In genomic region chr4:109444182-109444844, GRCh38 we compare ENCODE assay signal across 12 cellular contexts. TPM values are rescaled to one million over a fixed set of nuclear protein-coding genes. Genes with fewer than 3 reads are reported as not detected.
DNase-seq lines count a peak whose midpoint lies in the region; ATAC-seq and TF ChIP-seq lines count a peak whose summit lies in the region.
"Had no signal": no experiment of that assay in that cellular context is flagged by ENCODE, and none has a peak within 500 bp of the region (broad histone marks: within the 10 kb centered on the region; RNA-seq: fewer than 3 reads in every experiment).

No MANE protein-coding gene starts in this region.

- in situ Hi-C loops in KBM-7 (cut with MboI; ENCODE audit: low pct_unique_long_range_greater_than_20kb, low sequenced_read_pairs): loop anchor here (25.0 kb wide), 1 partner anchor 243 kb away; no protein-coding TSS in a partner anchor

- no peak for TF ChIP-seq CTCF in HFFc6 (IDR thresholded peaks at IDR 0.05)
- no peak for TF ChIP-seq CTCF in neutrophil (IDR thresholded peaks at IDR 0.05)

- H3K4me3 ChIP-seq in neutrophil (ENCODE audit: low read depth in 1 of 2, low read length in 1 of 2): no peak overlapping the region
- H3K4me3 ChIP-seq: thoracic aorta had no signal

- no peaks in the 10 kb centered on the region for H3K36me3 ChIP-seq in neutrophil
- H3K36me3 ChIP-seq: thoracic aorta had no signal

- CTCF ChIA-PET in activated CD4-positive, alpha-beta T cell treated with anti-CD3 and anti-CD28 coated beads, Interleukin-2, amount 10 ng/mL, durations not matched to agents 7 days and 5 days (lab: Charles Lee): interaction anchor here (0.6 to 1.6 kb wide), 2 partner anchors 11 to 378 kb away, joined by 5 to 7 read pairs; partner anchors contain the start of gene SEC24B

- no peak overlapping the region for H3K4me3 Mint-ChIP-seq in HFFc6
- peak overlapping the region in 1 of 5 donors; percentile 12 for H3K4me3 Mint-ChIP-seq in immature natural killer cell
- no peak overlapping the region for H3K4me3 Mint-ChIP-seq in activated CD4-positive, alpha-beta T cell treated with anti-CD3 and anti-CD28 coated beads, Interleukin-2, amount 10 ng/mL, durations not matched to agents 7 days and 5 days

- H3K36me3 Mint-ChIP-seq in HFFc6 (ENCODE audit: low read depth) (peaks cover 23% of the 10 kb centered on the region), immature natural killer cell (peaks cover 5 to 11% (median 9%) of the 10 kb centered on the region in 3 donors)
- peaks cover 31% of the 10 kb centered on the region for H3K36me3 Mint-ChIP-seq in activated CD4-positive, alpha-beta T cell treated with anti-CD3 and anti-CD28 coated beads, Interleukin-2, amount 10 ng/mL, durations not matched to agents 7 days and 5 days (ENCODE audit: low read depth)

- H3K4me1 Mint-ChIP-seq in HFFc6 (ENCODE audit: low read depth): peaks cover 48% of the 10 kb centered on the region
- H3K4me1 Mint-ChIP-seq in immature natural killer cell: peaks cover 55 to 85% of the 10 kb centered on the region in 2 donors
- peaks cover 36% of the 10 kb centered on the region for H3K4me1 Mint-ChIP-seq in activated CD4-positive, alpha-beta T cell treated with anti-CD3 and anti-CD28 coated beads, Interleukin-2, amount 10 ng/mL, durations not matched to agents 7 days and 5 days

- H3K27me3 ChIP-seq in neutrophil: no peaks in the 10 kb centered on the region

- H3K4me1 ChIP-seq in neutrophil (ENCODE audit: control insufficient read depth in 1 of 2, insufficient read depth in 1 of 2, low read depth in 1 of 2, low read length in 1 of 2): no peaks in the 10 kb centered on the region

- no peaks in the 10 kb centered on the region for H3K9me3 Mint-ChIP-seq in HFFc6
- H3K9me3 Mint-ChIP-seq in immature natural killer cell: no peaks in the 10 kb centered on the region
- no peaks in the 10 kb centered on the region for H3K9me3 Mint-ChIP-seq in activated CD4-positive, alpha-beta T cell treated with anti-CD3 and anti-CD28 coated beads, Interleukin-2, amount 10 ng/mL, durations not matched to agents 7 days and 5 days

- peak overlapping the region; percentile 73; the same call in 1 of the 2 replicates for H3K27ac Mint-ChIP-seq in HFFc6
- H3K27ac Mint-ChIP-seq in immature natural killer cell: peak overlapping the region in 3 of 6 donors; percentile 15 to 19 (median 16)
- no peak overlapping the region for H3K27ac Mint-ChIP-seq in activated CD4-positive, alpha-beta T cell treated with anti-CD3 and anti-CD28 coated beads, Interleukin-2, amount 10 ng/mL, durations not matched to agents 7 days and 5 days

- DNase-seq in HFFc6 (no peak), KBM-7 (peak; percentile 41), immature natural killer cell (no peak)
- no peak for DNase-seq in activated naive CD4-positive, alpha-beta T cell (lab: John Stamatoyannopoulos, UW)
- no peak for DNase-seq in activated CD4-positive, alpha-beta T cell treated with anti-CD3 and anti-CD28 coated beads, Interleukin-2, amount 10 ng/mL, durations not matched to agents 7 days and 5 days
- DNase-seq: effector CD4-positive, alpha-beta T cell; GOT3; naive thymus-derived CD8-positive, alpha-beta T cell had no signal

- POLR2A ChIA-PET in activated CD4-positive, alpha-beta T cell treated with anti-CD3 and anti-CD28 coated beads, Interleukin-2, amount 10 ng/mL, durations not matched to agents 7 days and 5 days (lab: Charles Lee): no interaction called here

- no peaks in the 10 kb centered on the region for H3K27me3 Mint-ChIP-seq in HFFc6 (ENCODE audit: insufficient read depth)
- no peaks in the 10 kb centered on the region for H3K27me3 Mint-ChIP-seq in immature natural killer cell (ENCODE audit: low read depth in 3 of 3)
- no peaks in the 10 kb centered on the region for H3K27me3 Mint-ChIP-seq in activated CD4-positive, alpha-beta T cell treated with anti-CD3 and anti-CD28 coated beads, Interleukin-2, amount 10 ng/mL, durations not matched to agents 7 days and 5 days
- H3K27me3 Mint-ChIP-seq: naive thymus-derived CD8-positive, alpha-beta T cell had no signal

- peak overlapping the region; percentile 26 for H3K27ac ChIP-seq in neutrophil
- H3K27ac ChIP-seq: thoracic aorta had no signal

- H3K9me3 ChIP-seq in neutrophil: no peaks in the 10 kb centered on the region
- H3K9me3 ChIP-seq: thoracic aorta had no signal

- peak; percentile 67 for ATAC-seq in GM18909 (IDR thresholded peaks at IDR 0.05; ENCODE audit: poor library complexity, unreplicated experiment)
- ATAC-seq: activated CD4-positive, CD25-positive, alpha-beta regulatory T cell treated with anti-CD3 and anti-CD28 coated beads, Interleukin-2, amount 50 U/mL, for 24 hours; naive thymus-derived CD8-positive, alpha-beta T cell had no signal

RNA-seq across cellular contexts. Expression of gene SEC24B, which starts 10.7 kb away (rescaled TPM):
- 10 to 100 TPM; 27.2 to 36.6 (median 31.8) TPM for total RNA-seq in HFFc6 (2021; fragmentation: NEBNext Ultra II Directional; extraction: Animal tissue kit (Norgen Biotek cat#: 25700))
- polyA plus RNA-seq in immature natural killer cell: 10 to 100 TPM in 2 of 3 donors, 1 to 10 TPM in 1; 5.3 to 17.8 (median 12.1) TPM
- total RNA-seq in activated CD4-positive, alpha-beta T cell treated with anti-CD3 and anti-CD28 coated beads, Interleukin-2, amount 10 ng/mL, durations not matched to agents 7 days and 5 days: 10 to 100 TPM; 24.9 to 31.3 TPM
